1 cellular context compared by ENCODE assay signal in genomic region chr17:50905460-50905803, GRCh38.
TF ChIP-seq lines count a peak whose summit lies in the region.

No MANE protein-coding gene starts in this region.

TF ChIP-seq in HepG2, 621 proteins besides CTCF, POLR2A, EP300 and RAD21 (continued from another document and continues in another):
- TF ChIP-seq SMAD9 (CRISPR knock-in tag; IDR thresholded peaks at IDR 0.05): no peak
- peak; percentile 66; the same call in 1 of the 2 replicates for TF ChIP-seq ZNF503 (CRISPR knock-in tag; IDR thresholded peaks at IDR 0.05)
- TF ChIP-seq NFYB (CRISPR knock-in tag; IDR thresholded peaks at IDR 0.05): peak; percentile 73
- TF ChIP-seq MEIS2 (CRISPR knock-in tag; IDR thresholded peaks at IDR 0.05): 0 out of 2 replicates have a peak, but pooled peaks have one; percentile 16
- TF ChIP-seq PHF5A (CRISPR knock-in tag; IDR thresholded peaks at IDR 0.05; ENCODE audit: low read depth, unreplicated experiment): peak; percentile 51
- TF ChIP-seq ZFX (CRISPR knock-in tag; IDR thresholded peaks at IDR 0.05; ENCODE audit: low read depth): peak; percentile 66
- peak; percentile 70 for TF ChIP-seq FOSL2 (CRISPR knock-in tag; IDR thresholded peaks at IDR 0.05)
- no peak for TF ChIP-seq SP140L (CRISPR knock-in tag; IDR thresholded peaks at IDR 0.05; ENCODE audit: borderline replicate concordance)
- TF ChIP-seq, protein P1, sequence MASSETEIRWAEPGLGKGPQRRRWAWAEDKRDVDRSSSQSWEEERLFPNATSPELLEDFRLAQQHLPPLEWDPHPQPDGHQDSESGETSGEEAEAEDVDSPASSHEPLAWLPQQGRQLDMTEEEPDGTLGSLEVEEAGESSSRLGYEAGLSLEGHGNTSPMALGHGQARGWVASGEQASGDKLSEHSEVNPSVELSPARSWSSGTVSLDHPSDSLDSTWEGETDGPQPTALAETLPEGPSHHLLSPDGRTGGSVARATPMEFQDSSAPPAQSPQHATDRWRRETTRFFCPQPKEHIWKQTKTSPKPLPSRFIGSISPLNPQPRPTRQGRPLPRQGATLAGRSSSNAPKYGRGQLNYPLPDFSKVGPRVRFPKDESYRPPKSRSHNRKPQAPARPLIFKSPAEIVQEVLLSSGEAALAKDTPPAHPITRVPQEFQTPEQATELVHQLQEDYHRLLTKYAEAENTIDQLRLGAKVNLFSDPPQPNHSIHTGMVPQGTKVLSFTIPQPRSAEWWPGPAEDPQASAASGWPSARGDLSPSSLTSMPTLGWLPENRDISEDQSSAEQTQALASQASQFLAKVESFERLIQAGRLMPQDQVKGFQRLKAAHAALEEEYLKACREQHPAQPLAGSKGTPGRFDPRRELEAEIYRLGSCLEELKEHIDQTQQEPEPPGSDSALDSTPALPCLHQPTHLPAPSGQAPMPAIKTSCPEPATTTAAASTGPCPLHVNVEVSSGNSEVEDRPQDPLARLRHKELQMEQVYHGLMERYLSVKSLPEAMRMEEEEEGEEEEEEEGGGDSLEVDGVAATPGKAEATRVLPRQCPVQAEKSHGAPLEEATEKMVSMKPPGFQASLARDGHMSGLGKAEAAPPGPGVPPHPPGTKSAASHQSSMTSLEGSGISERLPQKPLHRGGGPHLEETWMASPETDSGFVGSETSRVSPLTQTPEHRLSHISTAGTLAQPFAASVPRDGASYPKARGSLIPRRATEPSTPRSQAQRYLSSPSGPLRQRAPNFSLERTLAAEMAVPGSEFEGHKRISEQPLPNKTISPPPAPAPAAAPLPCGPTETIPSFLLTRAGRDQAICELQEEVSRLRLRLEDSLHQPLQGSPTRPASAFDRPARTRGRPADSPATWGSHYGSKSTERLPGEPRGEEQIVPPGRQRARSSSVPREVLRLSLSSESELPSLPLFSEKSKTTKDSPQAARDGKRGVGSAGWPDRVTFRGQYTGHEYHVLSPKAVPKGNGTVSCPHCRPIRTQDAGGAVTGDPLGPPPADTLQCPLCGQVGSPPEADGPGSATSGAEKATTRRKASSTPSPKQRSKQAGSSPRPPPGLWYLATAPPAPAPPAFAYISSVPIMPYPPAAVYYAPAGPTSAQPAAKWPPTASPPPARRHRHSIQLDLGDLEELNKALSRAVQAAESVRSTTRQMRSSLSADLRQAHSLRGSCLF (CRISPR knock-in tag; IDR thresholded peaks at IDR 0.05; ENCODE audit: borderline replicate concordance): no peak
- no peak for TF ChIP-seq SETDB1 (CRISPR knock-in tag; IDR thresholded peaks at IDR 0.05; ENCODE audit: borderline replicate concordance)
- TF ChIP-seq ZNF512 (CRISPR knock-in tag; IDR thresholded peaks at IDR 0.05): no peak
- TF ChIP-seq, protein P2, sequence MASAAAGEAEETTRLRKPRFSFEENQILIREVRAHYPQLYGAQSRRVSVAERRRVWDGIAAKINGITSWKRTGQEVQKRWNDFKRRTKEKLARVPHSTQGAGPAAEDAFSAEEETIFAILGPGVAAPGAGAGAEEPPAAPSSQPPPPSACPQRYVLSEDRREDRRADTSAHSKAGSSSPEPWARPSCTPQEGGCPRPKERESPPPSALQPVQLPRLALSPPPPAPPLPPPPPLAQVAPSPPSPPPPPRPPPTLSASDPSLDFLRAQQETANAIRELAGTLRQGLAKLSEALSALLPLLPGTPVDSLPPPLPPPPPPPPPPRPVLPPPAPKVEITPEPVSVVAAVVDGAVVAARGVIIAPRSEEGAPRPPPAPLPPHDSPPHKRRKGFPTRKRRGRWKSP (CRISPR knock-in tag; IDR thresholded peaks at IDR 0.05): no peak
- peak; percentile 63; the same call in 1 of the 2 replicates for TF ChIP-seq CBX5 (CRISPR knock-in tag; IDR thresholded peaks at IDR 0.05; ENCODE audit: borderline replicate concordance)
- TF ChIP-seq HOXA3 (CRISPR knock-in tag; IDR thresholded peaks at IDR 0.05): peak; percentile 82; the same call in 1 of the 2 replicates
- peak; percentile 63 for TF ChIP-seq ZMYM4 (CRISPR knock-in tag; IDR thresholded peaks at IDR 0.05)
- no peak for TF ChIP-seq ATM (IDR thresholded peaks at IDR 0.05; ENCODE audit: borderline replicate concordance)
- TF ChIP-seq HDAC6 (IDR thresholded peaks at IDR 0.05; ENCODE audit: low read depth, low read length): no peak
- TF ChIP-seq EHMT2 (IDR thresholded peaks at IDR 0.05; ENCODE audit: borderline replicate concordance, low read depth, low read length): no peak
- peak; percentile 51; the same call in 1 of the 2 replicates for TF ChIP-seq THAP11 (CRISPR knock-in tag; IDR thresholded peaks at IDR 0.05)
- TF ChIP-seq ZMAT3 (CRISPR knock-in tag; conservative IDR thresholded peaks at IDR 0.05): no peak
- no peak for TF ChIP-seq CBX1 (IDR thresholded peaks at IDR 0.05; ENCODE audit: low read depth)
- TF ChIP-seq, protein P3, sequence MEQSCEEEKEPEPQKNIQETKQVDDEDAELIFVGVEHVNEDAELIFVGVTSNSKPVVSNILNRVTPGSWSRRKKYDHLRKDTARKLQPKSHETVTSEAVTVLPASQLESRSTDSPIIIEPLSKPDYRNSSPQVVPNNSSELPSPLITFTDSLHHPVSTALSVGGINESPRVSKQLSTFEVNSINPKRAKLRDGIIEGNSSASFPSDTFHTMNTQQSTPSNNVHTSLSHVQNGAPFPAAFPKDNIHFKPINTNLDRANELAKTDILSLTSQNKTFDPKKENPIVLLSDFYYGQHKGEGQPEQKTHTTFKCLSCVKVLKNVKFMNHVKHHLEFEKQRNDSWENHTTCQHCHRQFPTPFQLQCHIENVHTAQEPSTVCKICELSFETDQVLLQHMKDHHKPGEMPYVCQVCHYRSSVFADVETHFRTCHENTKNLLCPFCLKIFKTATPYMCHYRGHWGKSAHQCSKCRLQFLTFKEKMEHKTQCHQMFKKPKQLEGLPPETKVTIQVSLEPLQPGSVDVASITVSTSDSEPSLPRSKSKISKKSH (CRISPR knock-in tag; IDR thresholded peaks at IDR 0.05; ENCODE audit: borderline replicate concordance): no peak; the same call in 1 of the 2 replicates
- TF ChIP-seq ZNF205 (CRISPR knock-in tag; IDR thresholded peaks at IDR 0.05): peak; percentile 87
- no peak; the same call in 1 of the 2 replicates for TF ChIP-seq ZIK1 (CRISPR knock-in tag; IDR thresholded peaks at IDR 0.05; ENCODE audit: borderline replicate concordance, low read depth)
- TF ChIP-seq ZNF230 (CRISPR knock-in tag; IDR thresholded peaks at IDR 0.05): no peak; the same call in 1 of the 2 replicates
- peak; percentile 93 for TF ChIP-seq PHF21A (CRISPR knock-in tag; IDR thresholded peaks at IDR 0.05)
- TF ChIP-seq ZNF678 (CRISPR knock-in tag; IDR thresholded peaks at IDR 0.05): no peak
- no peak for TF ChIP-seq ZNF672 (CRISPR knock-in tag; IDR thresholded peaks at IDR 0.05)
- no peak for TF ChIP-seq RERE (CRISPR knock-in tag; IDR thresholded peaks at IDR 0.05; ENCODE audit: low read depth)
- peak; percentile 67; the same call in 1 of the 2 replicates for TF ChIP-seq SIX4 (CRISPR knock-in tag; IDR thresholded peaks at IDR 0.05)
- no peak for TF ChIP-seq HIVEP1 (CRISPR knock-in tag; IDR thresholded peaks at IDR 0.05)
- TF ChIP-seq ZNF510 (CRISPR knock-in tag; IDR thresholded peaks at IDR 0.05; ENCODE audit: low read depth): no peak
- no peak for TF ChIP-seq ZNF530 (CRISPR knock-in tag; IDR thresholded peaks at IDR 0.05; ENCODE audit: low read depth)
- TF ChIP-seq ZFP41 (CRISPR knock-in tag; IDR thresholded peaks at IDR 0.05; ENCODE audit: borderline replicate concordance): no peak
- peak; percentile 74 for TF ChIP-seq HDAC1 (CRISPR knock-in tag; IDR thresholded peaks at IDR 0.05)
- TF ChIP-seq ZNF33A (CRISPR knock-in tag; IDR thresholded peaks at IDR 0.05; ENCODE audit: borderline replicate concordance): no peak
- 0 out of 2 replicates have a peak, but pooled peaks have one; percentile 63 for TF ChIP-seq ZNF343 (CRISPR knock-in tag; IDR thresholded peaks at IDR 0.05)
- TF ChIP-seq, protein P4, sequence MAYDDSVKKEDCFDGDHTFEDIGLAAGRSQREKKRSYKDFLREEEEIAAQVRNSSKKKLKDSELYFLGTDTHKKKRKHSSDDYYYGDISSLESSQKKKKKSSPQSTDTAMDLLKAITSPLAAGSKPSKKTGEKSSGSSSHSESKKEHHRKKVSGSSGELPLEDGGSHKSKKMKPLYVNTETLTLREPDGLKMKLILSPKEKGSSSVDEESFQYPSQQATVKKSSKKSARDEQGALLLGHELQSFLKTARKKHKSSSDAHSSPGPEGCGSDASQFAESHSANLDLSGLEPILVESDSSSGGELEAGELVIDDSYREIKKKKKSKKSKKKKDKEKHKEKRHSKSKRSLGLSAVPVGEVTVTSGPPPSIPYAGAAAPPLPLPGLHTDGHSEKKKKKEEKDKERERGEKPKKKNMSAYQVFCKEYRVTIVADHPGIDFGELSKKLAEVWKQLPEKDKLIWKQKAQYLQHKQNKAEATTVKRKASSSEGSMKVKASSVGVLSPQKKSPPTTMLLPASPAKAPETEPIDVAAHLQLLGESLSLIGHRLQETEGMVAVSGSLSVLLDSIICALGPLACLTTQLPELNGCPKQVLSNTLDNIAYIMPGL (CRISPR knock-in tag; IDR thresholded peaks at IDR 0.05; ENCODE audit: borderline replicate concordance in 1 of 2, low read depth in 1 of 2): peak in 1 of 2 experiments; percentile 10; a peak in 1 of 4 replicates
- TF ChIP-seq MBNL3 (CRISPR knock-in tag; conservative IDR thresholded peaks at IDR 0.05): no peak
- TF ChIP-seq, protein P5, sequence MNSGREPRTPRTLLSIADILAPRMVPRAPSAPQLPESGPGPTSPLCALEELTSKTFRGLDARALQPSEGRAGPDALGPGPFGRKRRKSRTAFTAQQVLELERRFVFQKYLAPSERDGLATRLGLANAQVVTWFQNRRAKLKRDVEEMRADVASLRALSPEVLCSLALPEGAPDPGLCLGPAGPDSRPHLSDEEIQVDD (CRISPR knock-in tag; IDR thresholded peaks at IDR 0.05; ENCODE audit: borderline replicate concordance): no peak
- TF ChIP-seq ZNF562 (CRISPR knock-in tag; IDR thresholded peaks at IDR 0.05; ENCODE audit: borderline replicate concordance): no peak
- TF ChIP-seq ZBTB25 (CRISPR knock-in tag; IDR thresholded peaks at IDR 0.05): no peak
- no peak for TF ChIP-seq ZNF282 (IDR thresholded peaks at IDR 0.05; ENCODE audit: partially characterized antibody)
